Comparison of ENCODE assay signal across 1 cellular context in genomic region chr20:32019156-32019510, GRCh38.
A peak's percentile ranks its signal among the peaks of the same experiment; 100 is the strongest.
TF ChIP-seq lines count a peak whose summit lies in the region.

No MANE protein-coding gene starts in this region.

TF ChIP-seq in GM12878, 131 proteins besides CTCF, POLR2A, EP300 and RAD21:
- TF ChIP-seq POU2F2 (IDR thresholded peaks at IDR 0.05; ENCODE audit: borderline replicate concordance, low read depth, low read length) (no peak), IKZF1 (conservative IDR thresholded peaks at IDR 0.05) (0 out of 2 replicates have a peak, but pooled peaks have one; percentile 22), BHLHE40 (IDR thresholded peaks at IDR 0.05; ENCODE audit: borderline replicate concordance in 1 of 2, low read depth in 2 of 2, low read length in 1 of 2) (no peak)
